ENCODE assay signal across 20 cellular contexts in genomic region chr10:120516426-120516825, GRCh38. TPM values are rescaled to one million over a fixed set of nuclear protein-coding genes. Genes with fewer than 3 reads are reported as not detected.
"Had no signal": no experiment of that assay in that cellular context is flagged by ENCODE, and none has a peak within 500 bp of the region (broad histone marks: within the 10 kb centered on the region; RNA-seq: fewer than 3 reads in every experiment).

No MANE protein-coding gene starts in this region.

- H3K9me3 Mint-ChIP-seq: IgD-negative memory B cell had no signal

- H3K36me3 Mint-ChIP-seq: IgD-negative memory B cell had no signal

- H3K27ac ChIP-seq: KMS-11, SJSA1, SK-N-MC had no signal

- DNase-seq: Kasumi-1, MM.1S, NCI-H1092 treated with DMSO at 0.1 percent for 48 hours, NCI-H1436, NCI-H187, NCI-H2029, NCI-H2081 treated with DMSO at 0.1 percent for 48 hours, NCI-H2171 treated with DMSO at 0.1 percent for 48 hours, NCI-H524, NCI-H774, Right ventricle myocardium superior, RPMI8226, SIG-M5 had no signal

- H3K4me3 Mint-ChIP-seq: IgD-negative memory B cell had no signal

- H3K27ac Mint-ChIP-seq: IgD-negative memory B cell had no signal

- H3K4me3 ChIP-seq: K562, SJSA1, SK-N-MC had no signal

- H3K27me3 ChIP-seq: SJSA1 had no signal

- ATAC-seq: HepG2, K562 had no signal

- H3K9me3 ChIP-seq: SJSA1 had no signal

- H3K4me1 Mint-ChIP-seq: IgD-negative memory B cell had no signal

RNA-seq across cellular contexts. Expression of gene PLPP4, which starts 59.4 kb away (rescaled TPM):
- total RNA-seq: HepG2, K562, NCI-H460, Right ventricle myocardium superior had no signal
